In the genomic region with DNA sequence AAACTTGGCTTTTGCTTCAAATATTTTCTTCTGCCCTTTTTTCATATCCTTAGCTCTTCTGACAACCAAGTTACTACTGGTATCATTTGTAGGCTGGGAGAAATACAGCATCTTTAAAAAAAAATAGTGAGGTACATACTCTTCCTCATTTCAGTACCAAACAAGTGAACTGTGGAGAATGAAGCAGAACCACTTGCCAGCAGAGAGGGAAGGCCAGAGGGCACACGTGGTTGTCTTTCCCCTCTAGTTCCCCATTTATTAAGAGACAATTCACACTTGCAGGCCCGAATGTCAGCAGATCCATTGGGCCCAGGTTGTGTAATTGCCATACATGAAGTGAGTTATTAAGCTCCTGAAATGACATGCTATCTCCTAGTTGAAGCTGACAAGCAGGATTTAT, we compare ENCODE assay signal across 8 cellular contexts. TPM values are rescaled to one million over a fixed set of nuclear protein-coding genes. Genes with fewer than 3 reads are reported as not detected.
A peak's percentile ranks its signal among the peaks of the same experiment; 100 is the strongest.
DNase-seq lines count a peak whose midpoint lies in the region; ATAC-seq and TF ChIP-seq lines count a peak whose summit lies in the region.

No MANE protein-coding gene starts in this region.

- peak overlapping the region; percentile 97 for H3K4me2 ChIP-seq in OCI-LY7 (ENCODE audit: low read length)

- peak overlapping the region; percentile 78 for H3K4me3 ChIP-seq in OCI-LY7 (ENCODE audit: low read depth, low read length, poor library complexity, severe bottlenecking)
- no peak overlapping the region for H3K4me3 ChIP-seq in skeletal muscle tissue (ENCODE audit: low read length in 3 of 3)

- CTCF ChIA-PET in OCI-LY7 (lab: Charles Lee; ENCODE audit: unreplicated experiment) (interaction anchor here (0.5 kb wide), 1 partner anchor 24 kb away, joined by 3 read pairs; no protein-coding TSS in a partner anchor), GM10248 (lab: Yijun Ruan, JAX) (interaction anchor here (0.8 to 2.2 kb wide), 5 partner anchors 10 to 106 kb away, joined by 3 to 9 read pairs (median 3); no protein-coding TSS in a partner anchor)

- no peaks in the 10 kb centered on the region for H3K9me2 ChIP-seq in OCI-LY7 (ENCODE audit: insufficient read depth, low read length)

- TF ChIP-seq CTCF in OCI-LY7 (conservative IDR thresholded peaks at IDR 0.05; ENCODE audit: low read length) (no peak), GM10248 (IDR thresholded peaks at IDR 0.05; ENCODE audit: control extremely low read depth, extremely low read depth, low read depth, missing control alignments) (no peak)

- peaks cover 75% of the 10 kb centered on the region for H3K4me1 ChIP-seq in OCI-LY7 (ENCODE audit: insufficient read depth, low read length, poor library complexity, severe bottlenecking)
- peaks cover 68 to 79% (median 75%) of the 10 kb centered on the region in 3 donors for H3K4me1 ChIP-seq in skeletal muscle tissue (ENCODE audit: control insufficient read depth in 3 of 3, insufficient read depth in 3 of 3, low read length in 3 of 3)

- peak overlapping the region in 1 of 3 donors; percentile 41 for H3K9ac ChIP-seq in skeletal muscle tissue (ENCODE audit: low read depth in 1 of 3, low read length in 3 of 3)

- no peaks in the 10 kb centered on the region for H3K27me3 ChIP-seq in skeletal muscle tissue (ENCODE audit: control insufficient read depth in 3 of 3, insufficient read depth in 3 of 3, low read length in 3 of 3)

- peaks cover 29% of the 10 kb centered on the region for H4K20me1 ChIP-seq in OCI-LY7 (ENCODE audit: insufficient read depth, low read length)

- H3K27ac ChIP-seq in OCI-LY7 (ENCODE audit: low read depth, low read length, poor library complexity, severe bottlenecking) = peak overlapping the region; percentile 99
- H3K27ac ChIP-seq in skeletal muscle tissue (ENCODE audit: low read depth, low read length) = peak overlapping the region; percentile 67

- H2AFZ ChIP-seq in OCI-LY7 (ENCODE audit: low read length) = no peak overlapping the region

- peaks cover 58% of the 10 kb centered on the region for H3K36me3 ChIP-seq in OCI-LY7 (ENCODE audit: insufficient read depth, low read length)
- H3K36me3 ChIP-seq in skeletal muscle tissue (ENCODE audit: control insufficient read depth in 3 of 3, insufficient read depth in 3 of 3, low read length in 3 of 3) = no peaks in the 10 kb centered on the region

- peak; percentile 90 for DNase-seq in OCI-LY7 (ENCODE audit: low spot score)
- DNase-seq in GM10248 (ENCODE audit: extremely low spot score) = no peak

- POLR2A ChIA-PET in OCI-LY7 (lab: Charles Lee) (interaction anchor here (0.7 to 3.8 kb wide), 9 partner anchors 9 to 153 kb away, joined by 3 to 22 read pairs (median 4); partner anchors contain the start of gene SRSF5), GM10248 (lab: Yijun Ruan, JAX) (interaction anchor here (1.3 to 2.0 kb wide), 2 partner anchors 10 to 15 kb away, joined by 3 to 8 read pairs; no protein-coding TSS in a partner anchor)

- peak; percentile 20 for ATAC-seq in GM18861 (IDR thresholded peaks at IDR 0.05; ENCODE audit: unreplicated experiment)
- peak; percentile 1 for ATAC-seq in esophagus mucosa
- ATAC-seq in HG03095 (IDR thresholded peaks at IDR 0.05; ENCODE audit: unreplicated experiment) = no peak
- no peak for ATAC-seq in HG03280 (IDR thresholded peaks at IDR 0.05; ENCODE audit: unreplicated experiment)
- ATAC-seq in HG02759 (IDR thresholded peaks at IDR 0.05; ENCODE audit: unreplicated experiment) = no peak

- BruUV-seq in OCI-LY7 (replicated peaks; lab: Mats Ljungman, UMichigan) = no TSS peak

- intact Hi-C loops in OCI-LY7 (cut with micrococcal nuclease; ENCODE audit: unreplicated experiment) = loop anchor here (1.0 to 10.0 kb wide), 8 partner anchors 39 to 1190 kb away; partner anchors contain the start of genes MAP3K9, SRSF5, TTC9 and ZFP36L1

- peaks cover 72% of the 10 kb centered on the region for H3K79me2 ChIP-seq in OCI-LY7 (ENCODE audit: insufficient read depth, low read depth, low read length)

- peaks cover 6% of the 10 kb centered on the region; the same call in 1 of the 2 replicates for H3K9me3 ChIP-seq in OCI-LY7 (ENCODE audit: low read length)
- no peaks in the 10 kb centered on the region for H3K9me3 ChIP-seq in skeletal muscle tissue (ENCODE audit: control insufficient read depth in 3 of 3, low read length in 3 of 3)

RNA-seq across cellular contexts. Expression of gene SUSD6, which starts 3.2 kb away (rescaled TPM):
- total RNA-seq in OCI-LY7 (2014; rRNA removed; shearing (Covaris generic)) = 19.3 and 23.1 TPM in 2 replicates
- total RNA-seq in OCI-LY7 (2022) = 40.9 and 43.6 TPM in 2 replicates
- 35.2 TPM for total RNA-seq in esophagus mucosa
- 10.4 TPM for total RNA-seq in skeletal muscle tissue

RNA-seq across cellular contexts. Expression of gene CCDC177, which starts 39.9 kb away (rescaled TPM):
- not detected in 2 replicates for total RNA-seq in OCI-LY7 (2014; rRNA removed; shearing (Covaris generic))
- total RNA-seq in OCI-LY7 (2022) (not detected in 2 replicates), esophagus mucosa (not detected), skeletal muscle tissue (not detected)

Comparison
In these comparisons a context has a peak if more than half of its experiments do, and no peak if none do; other contexts are left out.
1. ATAC-seq: peak in GM18861 (single experiment) and esophagus mucosa (single experiment); none in HG03095 (single experiment), HG03280 (single experiment) and HG02759 (single experiment).